Comparison of ENCODE assay signal across 15 cellular contexts in the genomic region with DNA sequence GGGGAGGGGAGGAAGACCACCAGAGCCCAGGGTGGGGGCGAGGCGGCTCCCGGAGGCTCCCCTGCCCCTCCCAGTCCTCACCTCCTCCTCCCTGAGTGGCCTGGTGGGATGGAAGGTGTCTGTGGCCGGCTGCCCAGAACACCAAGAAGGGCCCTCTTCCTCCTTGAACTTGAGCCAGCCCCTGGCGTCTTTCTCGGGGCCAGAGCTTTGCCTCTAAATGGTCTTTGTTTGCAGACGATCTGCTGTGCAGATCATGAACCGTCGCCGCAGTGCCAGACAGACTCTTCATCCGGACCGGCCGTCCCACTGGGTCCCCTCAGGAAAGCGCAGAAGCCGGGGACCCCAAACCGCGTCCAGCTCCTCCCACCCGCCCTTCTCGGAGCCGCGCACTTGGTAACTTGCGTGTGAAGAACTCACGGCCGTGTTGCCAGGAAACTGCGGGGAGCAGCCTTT. TPM values are rescaled to one million over a fixed set of nuclear protein-coding genes. Genes with fewer than 3 reads are reported as not detected.
DNase-seq lines count a peak whose midpoint lies in the region; ATAC-seq and TF ChIP-seq lines count a peak whose summit lies in the region.
"Had no signal": no experiment of that assay in that cellular context is flagged by ENCODE, and none has a peak within 500 bp of the region (broad histone marks: within the 10 kb centered on the region; RNA-seq: fewer than 3 reads in every experiment).

No MANE protein-coding gene starts in this region.

- H3K27ac ChIP-seq in AG04450 (ENCODE audit: low read depth, low read length) (no peak overlapping the region), dorsolateral prefrontal cortex (peak overlapping the region in 1 of 59 donors; percentile 32)
- no peak overlapping the region for H3K27ac ChIP-seq in naive thymus-derived CD4-positive, alpha-beta T cell (ENCODE audit: low read depth, low read length)
- H3K27ac ChIP-seq in CD4-positive, alpha-beta memory T cell (ENCODE audit: low read depth, low read length), result no peak overlapping the region

- CTCF ChIA-PET in AG04450 (lab: Charles Lee), result interaction anchor here (0.8 to 2.6 kb wide), 2 partner anchors 37 to 515 kb away, joined by 3 to 12 read pairs; no protein-coding TSS in a partner anchor
- CTCF ChIA-PET in naive thymus-derived CD4-positive, alpha-beta T cell (lab: Charles Lee), result no interaction called here
- CTCF ChIA-PET in CD4-positive, alpha-beta memory T cell (lab: Charles Lee; ENCODE audit: partially characterized antibody), result no interaction called here

- H3K4me3 ChIP-seq in AG04450 (ENCODE audit: low read depth, low read length) (peak overlapping the region; percentile 48), LNCaP clone FGC (ENCODE audit: low read depth, low read length) (no peak overlapping the region; the same call in 1 of the 2 replicates), dorsolateral prefrontal cortex (peak overlapping the region in 57 of 59 donors; percentile 4 to 64 (median 38)), mucosa of descending colon (no peak overlapping the region)
- H3K4me3 ChIP-seq in naive thymus-derived CD4-positive, alpha-beta T cell (ENCODE audit: low read length), result no peak overlapping the region
- no peak overlapping the region for H3K4me3 ChIP-seq in CD4-positive, alpha-beta memory T cell (ENCODE audit: low read length in 2 of 2)

- H3K9me3 Mint-ChIP-seq in naive thymus-derived CD4-positive, alpha-beta T cell, result peaks cover 0 to 13% (median 0%) of the 10 kb centered on the region in 11 donors
- peaks cover 0 to 5% (median 0%) of the 10 kb centered on the region in 8 donors for H3K9me3 Mint-ChIP-seq in CD4-positive, alpha-beta memory T cell

- H3K27me3 ChIP-seq in AG04450 (ENCODE audit: control insufficient read depth, insufficient read depth, low read length), result peaks cover 16% of the 10 kb centered on the region
- H3K27me3 ChIP-seq in dorsolateral prefrontal cortex, result peaks cover 0 to 14% (median 0%) of the 10 kb centered on the region in 45 donors
- H3K27me3 ChIP-seq in naive thymus-derived CD4-positive, alpha-beta T cell (ENCODE audit: control insufficient read depth in 2 of 2, insufficient read depth in 2 of 2, low read length in 2 of 2), result no peaks in the 10 kb centered on the region
- no peaks in the 10 kb centered on the region for H3K27me3 ChIP-seq in CD4-positive, alpha-beta memory T cell (ENCODE audit: insufficient read depth, low read length)

- peaks cover 0 to 8% (median 1%) of the 10 kb centered on the region in 7 donors for H3K4me1 Mint-ChIP-seq in naive thymus-derived CD4-positive, alpha-beta T cell
- H3K4me1 Mint-ChIP-seq in CD4-positive, alpha-beta memory T cell, result peaks cover 0 to 5% (median 3%) of the 10 kb centered on the region in 4 donors

- ATAC-seq in mucosa of descending colon, result no peak
- no peak for ATAC-seq in naive thymus-derived CD4-positive, alpha-beta T cell
- ATAC-seq: activated CD4-positive, CD25-positive, alpha-beta regulatory T cell treated with anti-CD3 and anti-CD28 coated beads, Interleukin-2, amount 50 U/mL, for 24 hours; HepG2 had no signal

- H3K4me1 ChIP-seq in mucosa of descending colon (ENCODE audit: low read depth), result no peaks in the 10 kb centered on the region
- no peaks in the 10 kb centered on the region for H3K4me1 ChIP-seq in naive thymus-derived CD4-positive, alpha-beta T cell (ENCODE audit: control insufficient read depth in 2 of 2, insufficient read depth in 2 of 2, low read length in 2 of 2)
- H3K4me1 ChIP-seq in CD4-positive, alpha-beta memory T cell (ENCODE audit: insufficient read depth, low read length), result no peaks in the 10 kb centered on the region

- no peaks in the 10 kb centered on the region for H3K36me3 ChIP-seq in mucosa of descending colon (ENCODE audit: low read depth)
- H3K36me3 ChIP-seq in naive thymus-derived CD4-positive, alpha-beta T cell (ENCODE audit: control insufficient read depth in 2 of 3, insufficient read depth in 3 of 3, low read length in 3 of 3), result no peaks in the 10 kb centered on the region
- no peaks in the 10 kb centered on the region for H3K36me3 ChIP-seq in CD4-positive, alpha-beta memory T cell (ENCODE audit: insufficient read depth, low read length)

- H3K36me3 Mint-ChIP-seq in naive thymus-derived CD4-positive, alpha-beta T cell, result peaks cover 0 to 4% (median 0%) of the 10 kb centered on the region in 5 donors
- H3K36me3 Mint-ChIP-seq in CD4-positive, alpha-beta memory T cell, result no peaks in the 10 kb centered on the region

- no peak overlapping the region for H3K27ac Mint-ChIP-seq in naive thymus-derived CD4-positive, alpha-beta T cell
- no peak overlapping the region for H3K27ac Mint-ChIP-seq in CD4-positive, alpha-beta memory T cell
- H3K27ac Mint-ChIP-seq: B cell had no signal

- peak overlapping the region in 2 of 10 donors; percentile 7 to 30 for H3K4me3 Mint-ChIP-seq in naive thymus-derived CD4-positive, alpha-beta T cell
- no peak overlapping the region for H3K4me3 Mint-ChIP-seq in CD4-positive, alpha-beta memory T cell
- H3K4me3 Mint-ChIP-seq: B cell had no signal

- intact Hi-C loops in dorsolateral prefrontal cortex (cut with DNase I), result no loop called here
- intact Hi-C loops in mucosa of descending colon (cut with DNase I, micrococcal nuclease), result no loop called here
- intact Hi-C loops in naive thymus-derived CD4-positive, alpha-beta T cell (cut with micrococcal nuclease), result no loop called here
- intact Hi-C loops in CD4-positive, alpha-beta memory T cell (cut with micrococcal nuclease), result loop anchor here (10.0 kb wide), 1 partner anchor 197 kb away; no protein-coding TSS in a partner anchor

- peaks cover 0 to under 1% (median 0%) of the 10 kb centered on the region in 5 donors for H3K27me3 Mint-ChIP-seq in naive thymus-derived CD4-positive, alpha-beta T cell
- peaks cover 2 to 12% of the 10 kb centered on the region in 2 donors for H3K27me3 Mint-ChIP-seq in CD4-positive, alpha-beta memory T cell

- H3K9me3 ChIP-seq in AG04450 (ENCODE audit: control insufficient read depth, insufficient read depth, low read length) (peaks cover 5% of the 10 kb centered on the region; the same call in 1 of the 2 replicates), mucosa of descending colon (no peaks in the 10 kb centered on the region)
- peaks cover 0 to 6% (median 0%) of the 10 kb centered on the region in 3 experiments for H3K9me3 ChIP-seq in naive thymus-derived CD4-positive, alpha-beta T cell (ENCODE audit: control insufficient read depth in 2 of 3, low read length in 3 of 3)
- no peaks in the 10 kb centered on the region for H3K9me3 ChIP-seq in CD4-positive, alpha-beta memory T cell (ENCODE audit: control insufficient read depth in 1 of 2, low read length in 2 of 2)

- DNase-seq in AG04450 (ENCODE audit: low read depth, low spot score) (no peak), LNCaP clone FGC (ENCODE audit: low read depth) (peak; percentile 18), dorsolateral prefrontal cortex (peak in 1 of 10 donors; percentile 10), mucosa of descending colon (peak in 2 of 3 donors; percentile 18 to 36), NOMO-1 treated with dmso at 0.1 percent for 144 hours (lab: John Stamatoyannopoulos, UW; ENCODE audit: unreplicated experiment) (no peak)
- DNase-seq in naive thymus-derived CD4-positive, alpha-beta T cell, result no peak
- DNase-seq in CD4-positive, alpha-beta memory T cell, result no peak
- DNase-seq in activated CD4-positive, alpha-beta T cell treated with anti-CD3 and anti-CD28 coated beads, Interleukin-2, amount 50 U/mL, for 1 hour, result no peak
- DNase-seq: activated T-cell treated with anti-CD3 and anti-CD28 coated beads, Interleukin-2, amount 50 U/mL, for 48 hours; effector CD8-positive, alpha-beta T cell; GDM1; NCI-H187 had no signal

- TF ChIP-seq CTCF in AG04450 (IDR thresholded peaks at IDR 0.05; ENCODE audit: low read depth, low read length), result no peak
- no peak for TF ChIP-seq CTCF in LNCaP clone FGC (IDR thresholded peaks at IDR 0.05; ENCODE audit: control insufficient read depth, extremely low read depth, insufficient read depth)
- no peak for TF ChIP-seq CTCF in dorsolateral prefrontal cortex (IDR thresholded peaks at IDR 0.05 in 54 of 56, conservative IDR thresholded peaks at IDR 0.05 in 2 of 56; ENCODE audit: low read depth in 1 of 56, partially characterized antibody in 56 of 56)
- no peak for TF ChIP-seq CTCF in mucosa of descending colon (IDR thresholded peaks at IDR 0.05)

- POLR2A ChIA-PET in AG04450 (lab: Yijun Ruan, JAX), result no interaction called here
- POLR2A ChIA-PET in naive thymus-derived CD4-positive, alpha-beta T cell (lab: Charles Lee), result interaction anchor here (1.2 kb wide), 1 partner anchor 43 kb away, joined by 3 read pairs; a partner anchor contains a TSS
- POLR2A ChIA-PET in CD4-positive, alpha-beta memory T cell (lab: Charles Lee; ENCODE audit: partially characterized antibody), result no interaction called here

RNA-seq across cellular contexts. Expression of a gene that starts 41.2 kb away (rescaled TPM):
- polyA plus RNA-seq in AG04450 (2011; rRNA removed), result 30.9 TPM in 2 replicates
- polyA minus RNA-seq in AG04450 (2011; rRNA and poly(A)+ RNA removed), result 43.6 and 57.7 TPM in 2 replicates
- total RNA-seq in dorsolateral prefrontal cortex (10 to 100 TPM; 32.1 to 76.5 (median 56.0) TPM), mucosa of descending colon (10 to 100 TPM; 47.6 to 61.4 (median 57.1) TPM)
- 10 to 100 TPM; 25.1 to 59.1 (median 31.7) TPM for total RNA-seq in naive thymus-derived CD4-positive, alpha-beta T cell
- 10 to 100 TPM; 17.0 to 25.5 TPM for polyA plus RNA-seq in naive thymus-derived CD4-positive, alpha-beta T cell
- 10 to 100 TPM; 55.9 to 56.7 TPM for total RNA-seq in CD4-positive, alpha-beta memory T cell
- 10 to 100 TPM; 21.0 to 29.3 TPM for polyA plus RNA-seq in CD4-positive, alpha-beta memory T cell

RNA-seq across cellular contexts. Expression of a gene that starts 42.8 kb away (rescaled TPM):
- polyA plus RNA-seq in AG04450 (2011; rRNA removed), result 3.9 and 5.5 TPM in 2 replicates
- 6.5 and 8.3 TPM in 2 replicates for polyA minus RNA-seq in AG04450 (2011; rRNA and poly(A)+ RNA removed)
- 10 to 100 TPM; 24.7 to 83.6 (median 37.5) TPM for total RNA-seq in dorsolateral prefrontal cortex
- total RNA-seq in mucosa of descending colon, result 10 to 100 TPM; 22.7 to 66.6 (median 36.9) TPM
- 10 to 100 TPM; 17.9 to 33.5 (median 25.7) TPM for total RNA-seq in naive thymus-derived CD4-positive, alpha-beta T cell
- polyA plus RNA-seq in naive thymus-derived CD4-positive, alpha-beta T cell, result 1 to 10 TPM; 4.5 to 6.6 TPM
- total RNA-seq in CD4-positive, alpha-beta memory T cell, result 10 to 100 TPM; 30.1 to 32.0 TPM
- 1 to 10 TPM in 1 of 2 donors, under 1 TPM in 1; 0.84 to 6.5 TPM for polyA plus RNA-seq in CD4-positive, alpha-beta memory T cell

Comparison
In these comparisons a context has a peak if more than half of its experiments do, and no peak if none do; other contexts are left out.
1. DNase-seq: peak in LNCaP clone FGC (single experiment) and mucosa of descending colon (2 of 3); none in AG04450 (single experiment), naive thymus-derived CD4-positive, alpha-beta T cell (0 of 9), CD4-positive, alpha-beta memory T cell (0 of 5), activated CD4-positive, alpha-beta T cell treated with anti-CD3 and anti-CD28 coated beads, Interleukin-2, amount 50 U/mL, for 1 hour (single experiment) and NOMO-1 treated with dmso at 0.1 percent for 144 hours (single experiment).
2. H3K4me3 ChIP-seq: peak in AG04450 (single experiment) and dorsolateral prefrontal cortex (57 of 59); none in LNCaP clone FGC (single experiment), mucosa of descending colon (single experiment), naive thymus-derived CD4-positive, alpha-beta T cell (single experiment) and CD4-positive, alpha-beta memory T cell (0 of 2).